Comparison of ENCODE assay signal across 2 cellular contexts in the genomic region with DNA sequence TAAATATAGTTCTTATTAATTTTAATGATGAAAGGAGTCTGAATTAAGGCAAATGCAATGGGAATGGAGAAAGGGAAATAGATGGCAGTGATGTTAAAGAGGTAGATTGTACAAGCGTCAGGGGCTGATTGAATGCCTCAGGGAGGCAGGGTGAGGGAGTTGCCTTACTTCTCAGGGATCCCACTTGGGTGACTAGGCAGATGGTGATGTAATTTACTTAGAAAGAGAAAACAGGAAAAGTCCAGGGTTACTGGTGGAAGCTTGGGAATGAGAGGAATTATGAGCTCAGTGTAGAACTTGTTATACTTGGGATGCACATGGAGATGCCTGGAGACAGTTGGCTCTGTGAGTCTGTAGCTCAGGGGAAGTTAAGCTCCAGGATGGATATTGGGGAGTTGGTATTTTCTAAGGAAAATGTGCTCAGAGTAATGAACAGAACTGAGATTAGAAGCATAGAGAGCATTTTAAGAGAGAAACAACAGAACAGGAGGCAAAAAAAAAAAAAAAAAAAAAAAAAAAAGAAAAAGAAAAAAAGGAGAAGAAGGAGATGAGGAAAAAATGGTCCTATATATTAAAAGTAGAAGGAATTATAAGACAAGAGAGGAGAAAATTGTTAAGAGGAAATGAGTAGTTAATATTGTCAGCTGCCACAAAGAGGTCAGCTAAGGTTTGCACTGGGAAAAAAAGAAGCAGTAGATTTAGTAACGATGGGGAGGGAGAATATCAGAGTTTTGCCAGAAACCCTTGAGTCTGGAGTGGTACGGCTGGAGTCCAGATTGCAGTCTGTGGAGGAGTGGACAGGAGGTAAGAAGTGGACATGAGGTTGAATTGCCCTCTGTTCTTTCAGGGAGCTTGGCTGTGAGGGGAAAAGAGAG.
TF ChIP-seq lines count a peak whose summit lies in the region.

No MANE protein-coding gene starts in this region.

TF ChIP-seq in A549, 52 proteins besides CTCF, POLR2A, EP300 and RAD21 (continued from another document):
- TF ChIP-seq REST (IDR thresholded peaks at IDR 0.05) (no peak), BHLHE40 (IDR thresholded peaks at IDR 0.05; ENCODE audit: low read depth, low read length) (no peak), CEBPB (IDR thresholded peaks at IDR 0.05) (no peak), SMC3 (IDR thresholded peaks at IDR 0.05) (no peak), MAZ (IDR thresholded peaks at IDR 0.05; ENCODE audit: borderline replicate concordance, low read depth, low read length) (no peak), GATA3 (IDR thresholded peaks at IDR 0.05; ENCODE audit: borderline replicate concordance) (no peak), HOXB5 (CRISPR knock-in tag; IDR thresholded peaks at IDR 0.05) (no peak), ZSCAN20 (CRISPR knock-in tag; IDR thresholded peaks at IDR 0.05) (no peak)
- TF ChIP-seq, protein P1, sequence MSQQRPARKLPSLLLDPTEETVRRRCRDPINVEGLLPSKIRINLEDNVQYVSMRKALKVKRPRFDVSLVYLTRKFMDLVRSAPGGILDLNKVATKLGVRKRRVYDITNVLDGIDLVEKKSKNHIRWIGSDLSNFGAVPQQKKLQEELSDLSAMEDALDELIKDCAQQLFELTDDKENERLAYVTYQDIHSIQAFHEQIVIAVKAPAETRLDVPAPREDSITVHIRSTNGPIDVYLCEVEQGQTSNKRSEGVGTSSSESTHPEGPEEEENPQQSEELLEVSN (IDR thresholded peaks at IDR 0.05; ENCODE audit: borderline replicate concordance, low read depth), result no peak
TF ChIP-seq in A549: peak in this region for 0.

TF ChIP-seq in K562, 482 proteins besides CTCF, POLR2A, EP300 and RAD21 (continued from another document):
- TF ChIP-seq, protein P2, sequence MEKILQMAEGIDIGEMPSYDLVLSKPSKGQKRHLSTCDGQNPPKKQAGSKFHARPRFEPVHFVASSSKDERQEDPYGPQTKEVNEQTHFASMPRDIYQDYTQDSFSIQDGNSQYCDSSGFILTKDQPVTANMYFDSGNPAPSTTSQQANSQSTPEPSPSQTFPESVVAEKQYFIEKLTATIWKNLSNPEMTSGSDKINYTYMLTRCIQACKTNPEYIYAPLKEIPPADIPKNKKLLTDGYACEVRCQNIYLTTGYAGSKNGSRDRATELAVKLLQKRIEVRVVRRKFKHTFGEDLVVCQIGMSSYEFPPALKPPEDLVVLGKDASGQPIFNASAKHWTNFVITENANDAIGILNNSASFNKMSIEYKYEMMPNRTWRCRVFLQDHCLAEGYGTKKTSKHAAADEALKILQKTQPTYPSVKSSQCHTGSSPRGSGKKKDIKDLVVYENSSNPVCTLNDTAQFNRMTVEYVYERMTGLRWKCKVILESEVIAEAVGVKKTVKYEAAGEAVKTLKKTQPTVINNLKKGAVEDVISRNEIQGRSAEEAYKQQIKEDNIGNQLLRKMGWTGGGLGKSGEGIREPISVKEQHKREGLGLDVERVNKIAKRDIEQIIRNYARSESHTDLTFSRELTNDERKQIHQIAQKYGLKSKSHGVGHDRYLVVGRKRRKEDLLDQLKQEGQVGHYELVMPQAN (IDR thresholded peaks at IDR 0.05; ENCODE audit: borderline replicate concordance), result no peak
- no peak for TF ChIP-seq XRCC4 (IDR thresholded peaks at IDR 0.05; ENCODE audit: extremely low read depth, insufficient read depth, insufficient read length)
- no peak for TF ChIP-seq FOXK1 (CRISPR knock-in tag; IDR thresholded peaks at IDR 0.05; ENCODE audit: borderline replicate concordance)
- TF ChIP-seq GTF2E2 (tag; IDR thresholded peaks at IDR 0.05), result no peak
- TF ChIP-seq RBFOX2 (IDR thresholded peaks at IDR 0.05; ENCODE audit: low read depth, low read length), result no peak
- TF ChIP-seq NR2C2 (CRISPR knock-in tag; IDR thresholded peaks at IDR 0.05), result no peak
- TF ChIP-seq NR2C2 (tag; IDR thresholded peaks at IDR 0.05), result no peak
- TF ChIP-seq, protein P3, sequence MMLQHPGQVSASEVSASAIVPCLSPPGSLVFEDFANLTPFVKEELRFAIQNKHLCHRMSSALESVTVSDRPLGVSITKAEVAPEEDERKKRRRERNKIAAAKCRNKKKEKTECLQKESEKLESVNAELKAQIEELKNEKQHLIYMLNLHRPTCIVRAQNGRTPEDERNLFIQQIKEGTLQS (IDR thresholded peaks at IDR 0.05), result peak; percentile 44; the same call in 1 of the 2 replicates
- TF ChIP-seq, protein P3 (CRISPR knock-in tag; conservative IDR thresholded peaks at IDR 0.05), result no peak
- TF ChIP-seq ZMIZ1 (IDR thresholded peaks at IDR 0.05; ENCODE audit: low read depth in 2 of 2, low read length in 2 of 2), result no peak
- no peak for TF ChIP-seq HLTF (IDR thresholded peaks at IDR 0.05)
- no peak for TF ChIP-seq ZNF764 (CRISPR knock-in tag; IDR thresholded peaks at IDR 0.05; ENCODE audit: low read depth)
- TF ChIP-seq ZNF76 (CRISPR knock-in tag; IDR thresholded peaks at IDR 0.05; ENCODE audit: borderline replicate concordance), result no peak
- peak; percentile 14 for TF ChIP-seq PRDM10 (IDR thresholded peaks at IDR 0.05; ENCODE audit: partially characterized antibody)
